1 cellular context compared by ENCODE assay signal in the genomic region with DNA sequence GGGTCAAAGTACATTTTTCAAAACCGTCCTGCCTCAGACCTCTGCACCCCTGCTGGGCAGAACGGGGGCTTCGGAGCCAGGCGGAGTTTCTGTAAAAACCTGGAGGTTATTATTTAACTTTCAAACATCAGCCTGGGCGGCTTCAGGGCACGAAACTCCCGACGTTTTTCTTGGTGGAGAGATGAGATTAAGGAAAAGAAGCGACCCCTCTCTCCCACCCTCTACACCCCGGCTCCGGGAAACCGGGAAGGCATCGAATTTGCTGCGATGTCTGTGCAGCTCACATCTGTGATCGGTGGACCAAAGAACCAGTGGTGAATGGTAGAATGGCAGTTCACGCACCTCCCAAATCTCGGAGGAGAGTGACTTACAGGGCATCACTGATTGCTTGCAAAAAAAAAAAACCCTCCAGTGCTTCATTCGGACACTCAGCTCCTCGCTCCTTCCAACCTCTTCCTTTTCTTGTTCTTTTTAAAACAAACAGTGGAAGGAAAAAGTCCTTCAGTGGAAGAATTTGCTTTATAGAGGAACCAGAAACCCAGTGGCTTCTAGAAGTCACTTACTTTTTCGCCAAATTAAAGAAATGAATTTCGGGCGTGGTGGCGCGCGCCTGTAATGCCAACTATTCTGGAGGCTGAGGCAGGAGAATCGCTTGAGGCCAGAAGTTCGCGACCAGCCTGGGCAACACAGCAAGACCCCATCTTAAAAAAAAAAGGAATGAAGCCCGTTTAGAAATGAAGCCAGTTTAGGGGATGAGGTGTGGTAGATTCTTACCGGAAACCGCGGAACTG.
TF ChIP-seq lines count a peak whose summit lies in the region.

No MANE protein-coding gene starts in this region.

TF ChIP-seq in GM23338, 12 proteins besides CTCF, POLR2A, EP300 and RAD21 (continued from another document):
- TF ChIP-seq, protein P1, sequence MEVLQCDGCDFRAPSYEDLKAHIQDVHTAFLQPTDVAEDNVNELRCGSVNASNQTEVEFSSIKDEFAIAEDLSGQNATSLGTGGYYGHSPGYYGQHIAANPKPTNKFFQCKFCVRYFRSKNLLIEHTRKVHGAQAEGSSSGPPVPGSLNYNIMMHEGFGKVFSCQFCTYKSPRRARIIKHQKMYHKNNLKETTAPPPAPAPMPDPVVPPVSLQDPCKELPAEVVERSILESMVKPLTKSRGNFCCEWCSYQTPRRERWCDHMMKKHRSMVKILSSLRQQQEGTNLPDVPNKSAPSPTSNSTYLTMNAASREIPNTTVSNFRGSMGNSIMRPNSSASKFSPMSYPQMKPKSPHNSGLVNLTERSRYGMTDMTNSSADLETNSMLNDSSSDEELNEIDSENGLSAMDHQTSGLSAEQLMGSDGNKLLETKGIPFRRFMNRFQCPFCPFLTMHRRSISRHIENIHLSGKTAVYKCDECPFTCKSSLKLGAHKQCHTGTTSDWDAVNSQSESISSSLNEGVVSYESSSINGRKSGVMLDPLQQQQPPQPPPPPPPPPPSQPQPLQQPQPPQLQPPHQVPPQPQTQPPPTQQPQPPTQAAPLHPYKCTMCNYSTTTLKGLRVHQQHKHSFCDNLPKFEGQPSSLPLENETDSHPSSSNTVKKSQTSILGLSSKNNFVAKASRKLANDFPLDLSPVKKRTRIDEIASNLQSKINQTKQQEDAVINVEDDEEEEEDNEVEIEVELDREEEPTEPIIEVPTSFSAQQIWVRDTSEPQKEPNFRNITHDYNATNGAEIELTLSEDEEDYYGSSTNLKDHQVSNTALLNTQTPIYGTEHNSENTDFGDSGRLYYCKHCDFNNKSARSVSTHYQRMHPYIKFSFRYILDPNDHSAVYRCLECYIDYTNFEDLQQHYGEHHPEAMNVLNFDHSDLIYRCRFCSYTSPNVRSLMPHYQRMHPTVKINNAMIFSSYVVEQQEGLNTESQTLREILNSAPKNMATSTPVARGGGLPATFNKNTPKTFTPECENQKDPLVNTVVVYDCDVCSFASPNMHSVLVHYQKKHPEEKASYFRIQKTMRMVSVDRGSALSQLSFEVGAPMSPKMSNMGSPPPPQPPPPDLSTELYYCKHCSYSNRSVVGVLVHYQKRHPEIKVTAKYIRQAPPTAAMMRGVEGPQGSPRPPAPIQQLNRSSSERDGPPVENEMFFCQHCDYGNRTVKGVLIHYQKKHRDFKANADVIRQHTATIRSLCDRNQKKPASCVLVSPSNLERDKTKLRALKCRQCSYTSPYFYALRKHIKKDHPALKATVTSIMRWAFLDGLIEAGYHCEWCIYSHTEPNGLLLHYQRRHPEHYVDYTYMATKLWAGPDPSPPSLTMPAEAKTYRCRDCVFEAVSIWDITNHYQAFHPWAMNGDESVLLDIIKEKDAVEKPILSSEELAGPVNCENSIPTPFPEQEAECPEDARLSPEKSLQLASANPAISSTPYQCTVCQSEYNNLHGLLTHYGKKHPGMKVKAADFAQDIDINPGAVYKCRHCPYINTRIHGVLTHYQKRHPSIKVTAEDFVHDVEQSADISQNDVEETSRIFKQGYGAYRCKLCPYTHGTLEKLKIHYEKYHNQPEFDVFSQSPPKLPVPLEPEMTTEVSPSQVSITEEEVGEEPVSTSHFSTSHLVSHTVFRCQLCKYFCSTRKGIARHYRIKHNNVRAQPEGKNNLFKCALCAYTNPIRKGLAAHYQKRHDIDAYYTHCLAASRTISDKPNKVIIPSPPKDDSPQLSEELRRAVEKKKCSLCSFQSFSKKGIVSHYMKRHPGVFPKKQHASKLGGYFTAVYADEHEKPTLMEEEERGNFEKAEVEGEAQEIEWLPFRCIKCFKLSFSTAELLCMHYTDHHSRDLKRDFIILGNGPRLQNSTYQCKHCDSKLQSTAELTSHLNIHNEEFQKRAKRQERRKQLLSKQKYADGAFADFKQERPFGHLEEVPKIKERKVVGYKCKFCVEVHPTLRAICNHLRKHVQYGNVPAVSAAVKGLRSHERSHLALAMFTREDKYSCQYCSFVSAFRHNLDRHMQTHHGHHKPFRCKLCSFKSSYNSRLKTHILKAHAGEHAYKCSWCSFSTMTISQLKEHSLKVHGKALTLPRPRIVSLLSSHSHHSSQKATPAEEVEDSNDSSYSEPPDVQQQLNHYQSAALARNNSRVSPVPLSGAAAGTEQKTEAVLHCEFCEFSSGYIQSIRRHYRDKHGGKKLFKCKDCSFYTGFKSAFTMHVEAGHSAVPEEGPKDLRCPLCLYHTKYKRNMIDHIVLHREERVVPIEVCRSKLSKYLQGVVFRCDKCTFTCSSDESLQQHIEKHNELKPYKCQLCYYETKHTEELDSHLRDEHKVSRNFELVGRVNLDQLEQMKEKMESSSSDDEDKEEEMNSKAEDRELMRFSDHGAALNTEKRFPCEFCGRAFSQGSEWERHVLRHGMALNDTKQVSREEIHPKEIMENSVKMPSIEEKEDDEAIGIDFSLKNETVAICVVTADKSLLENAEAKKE (CRISPR knock-in tag; IDR thresholded peaks at IDR 0.05): no peak
- TF ChIP-seq ZNF114 (CRISPR knock-in tag; IDR thresholded peaks at IDR 0.05): no peak
- no peak for TF ChIP-seq POLR2AphosphoS5 (IDR thresholded peaks at IDR 0.05; ENCODE audit: low read depth)
TF ChIP-seq in GM23338: peak in this region for 0.
